In the genomic region with DNA sequence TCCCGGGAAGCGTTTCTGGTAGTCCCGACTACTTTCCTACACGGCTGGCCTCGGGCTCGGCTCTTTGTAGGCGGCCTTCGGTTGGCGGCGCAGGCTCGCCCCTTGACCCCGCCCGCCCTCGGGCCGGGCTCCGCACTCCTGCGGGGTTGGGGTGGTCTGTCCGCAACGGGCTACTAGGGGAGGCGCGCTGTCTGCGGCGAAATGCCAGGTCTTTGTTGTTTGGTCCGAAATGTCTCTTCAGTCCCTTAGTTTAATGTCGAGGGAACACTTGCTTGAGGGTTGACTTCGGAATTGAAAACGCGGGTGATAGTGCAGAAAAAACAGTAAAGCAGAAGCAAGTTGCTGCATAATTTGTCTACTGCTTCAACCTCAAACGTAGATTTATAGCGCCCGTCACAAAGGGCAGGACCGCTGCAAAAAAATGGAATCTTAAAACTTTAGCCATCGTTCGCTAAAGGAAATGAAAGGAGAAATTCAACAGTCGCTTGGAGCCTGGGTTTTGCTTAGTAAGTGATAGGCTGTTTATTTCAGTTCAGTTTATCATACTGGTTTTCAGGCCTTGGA, we compare ENCODE assay signal across 8 cellular contexts. TPM values are rescaled to one million over a fixed set of nuclear protein-coding genes. Genes with fewer than 3 reads are reported as not detected.
DNase-seq lines count a peak whose midpoint lies in the region; ATAC-seq lines count a peak whose summit lies in the region.

No MANE protein-coding gene starts in this region.

- peak overlapping the region; percentile 92 for H3K27ac Mint-ChIP-seq in activated T-cell treated with anti-CD3 and anti-CD28 coated beads, Interleukin-2, amount 50 U/mL, for 72 hours
- H3K27ac Mint-ChIP-seq in dendritic cell treated with granulocyte-macrophage colony-stimulating factor and Interleukin-4, amounts not matched to agents 40 ng/mL and 50 ng/mL, for 4 days, result peak overlapping the region; percentile 93

- H3K9ac ChIP-seq in mucosa of rectum (ENCODE audit: low read depth in 1 of 2, low read length in 2 of 2), result peak overlapping the region; percentile 87 to 91

- H3K9me3 Mint-ChIP-seq in activated T-cell treated with anti-CD3 and anti-CD28 coated beads, Interleukin-2, amount 50 U/mL, for 72 hours, result no peaks in the 10 kb centered on the region
- H3K9me3 Mint-ChIP-seq in dendritic cell treated with granulocyte-macrophage colony-stimulating factor and Interleukin-4, amounts not matched to agents 40 ng/mL and 50 ng/mL, for 4 days, result no peaks in the 10 kb centered on the region

- H3K4me3 Mint-ChIP-seq in activated T-cell treated with anti-CD3 and anti-CD28 coated beads, Interleukin-2, amount 50 U/mL, for 72 hours, result peak overlapping the region; percentile 90 to 97
- peak overlapping the region; percentile 85 for H3K4me3 Mint-ChIP-seq in dendritic cell treated with granulocyte-macrophage colony-stimulating factor and Interleukin-4, amounts not matched to agents 40 ng/mL and 50 ng/mL, for 4 days

- peaks cover 7 to 8% of the 10 kb centered on the region in 2 donors for H3K36me3 ChIP-seq in mucosa of rectum (ENCODE audit: control insufficient read depth in 2 of 2, insufficient read depth in 2 of 2, low read length in 2 of 2)

- H3K4me1 Mint-ChIP-seq in activated T-cell treated with anti-CD3 and anti-CD28 coated beads, Interleukin-2, amount 50 U/mL, for 72 hours (ENCODE audit: low read depth), result peaks cover 63% of the 10 kb centered on the region
- peaks cover 59% of the 10 kb centered on the region for H3K4me1 Mint-ChIP-seq in dendritic cell treated with granulocyte-macrophage colony-stimulating factor and Interleukin-4, amounts not matched to agents 40 ng/mL and 50 ng/mL, for 4 days (ENCODE audit: low read depth)

- H3K27me3 ChIP-seq in mucosa of rectum (ENCODE audit: control insufficient read depth in 2 of 2, insufficient read depth in 2 of 2, low read length in 2 of 2), result no peaks in the 10 kb centered on the region

- DNase-seq in activated T-cell treated with anti-CD3 and anti-CD28 coated beads, Interleukin-2, amount 50 U/mL, for 72 hours, result no peak
- DNase-seq in activated T-cell treated with anti-CD3 and anti-CD28 coated beads for 4 hours (no peak), NCI-H460 (ENCODE audit: extremely low read depth, low read depth) (peak; percentile 5), cerebellar nuclear complex (lab: John Stamatoyannopoulos, UW) (no peak)
- no peak for DNase-seq in stimulated activated CD4-positive, alpha-beta T cell treated with anti-CD3 and anti-CD28 coated beads, Interleukin-4, amount 100 ng/mL, for 24 hours

- intact Hi-C loops in dendritic cell treated with granulocyte-macrophage colony-stimulating factor and Interleukin-4, amounts not matched to agents 40 ng/mL and 50 ng/mL, for 4 days (cut with micrococcal nuclease), result loop anchor here (5.0 kb wide), 2 partner anchors 98 to 1057 kb away; partner anchors contain the start of genes KIAA0586 and TIMM9

- H3K27ac ChIP-seq in mucosa of rectum (ENCODE audit: low read depth in 2 of 2, low read length in 2 of 2), result peak overlapping the region; percentile 85 to 89

- peak overlapping the region; percentile 94 to 98 for H3K4me3 ChIP-seq in mucosa of rectum (ENCODE audit: low read length in 2 of 2)

- H3K4me1 ChIP-seq in mucosa of rectum (ENCODE audit: control insufficient read depth in 2 of 2, insufficient read depth in 2 of 2, low read length in 2 of 2), result peaks cover 25% of the 10 kb centered on the region in 2 donors

- ATAC-seq in activated T-cell treated with anti-CD3 and anti-CD28 coated beads, Interleukin-2, amount 50 U/mL, for 72 hours (replicated peaks in 1 of 2), result peak; percentile 66 to 69
- ATAC-seq in HG02870 (IDR thresholded peaks at IDR 0.05; ENCODE audit: unreplicated experiment), result peak; percentile 45

- peaks cover 7 to 9% of the 10 kb centered on the region in 2 donors for H3K36me3 Mint-ChIP-seq in activated T-cell treated with anti-CD3 and anti-CD28 coated beads, Interleukin-2, amount 50 U/mL, for 72 hours (ENCODE audit: insufficient read depth in 2 of 2)
- H3K36me3 Mint-ChIP-seq in dendritic cell treated with granulocyte-macrophage colony-stimulating factor and Interleukin-4, amounts not matched to agents 40 ng/mL and 50 ng/mL, for 4 days (ENCODE audit: low read depth), result peaks cover 46% of the 10 kb centered on the region

- no peaks in the 10 kb centered on the region for H3K9me3 ChIP-seq in mucosa of rectum (ENCODE audit: control insufficient read depth in 2 of 2, low read length in 2 of 2)

- no peaks in the 10 kb centered on the region for H3K27me3 Mint-ChIP-seq in activated T-cell treated with anti-CD3 and anti-CD28 coated beads, Interleukin-2, amount 50 U/mL, for 72 hours (ENCODE audit: low read depth)
- no peaks in the 10 kb centered on the region for H3K27me3 Mint-ChIP-seq in dendritic cell treated with granulocyte-macrophage colony-stimulating factor and Interleukin-4, amounts not matched to agents 40 ng/mL and 50 ng/mL, for 4 days

RNA-seq across cellular contexts. Expression of gene JKAMP, which starts 0.4 kb away (rescaled TPM):
- 10 to 100 TPM; 18.3 to 21.0 TPM for total RNA-seq in activated T-cell treated with anti-CD3 and anti-CD28 coated beads, Interleukin-2, amount 50 U/mL, for 72 hours
- total RNA-seq in NCI-H460 (2014; rRNA removed; shearing (Covaris generic)), result 149 and 153 TPM in 2 replicates
- polyA plus RNA-seq in NCI-H460 (2014; cell fraction: nucleus; rRNA removed), result 102 and 147 TPM in 2 replicates

RNA-seq across cellular contexts. Expression of gene L3HYPDH, which starts 0.5 kb away (rescaled TPM):
- 10 to 100 TPM in 1 of 2 donors, 1 to 10 TPM in 1; 8.6 to 10.9 TPM for total RNA-seq in activated T-cell treated with anti-CD3 and anti-CD28 coated beads, Interleukin-2, amount 50 U/mL, for 72 hours
- 87.8 and 96.2 TPM in 2 replicates for total RNA-seq in NCI-H460 (2014; rRNA removed; shearing (Covaris generic))
- 235 and 271 TPM in 2 replicates for polyA plus RNA-seq in NCI-H460 (2014; cell fraction: nucleus; rRNA removed)

RNA-seq across cellular contexts. Expression of gene GPR135, which starts 19.5 kb away (rescaled TPM):
- total RNA-seq in activated T-cell treated with anti-CD3 and anti-CD28 coated beads, Interleukin-2, amount 50 U/mL, for 72 hours, result 1 to 10 TPM in 1 of 2 donors, under 1 TPM in 1; 0.74 to 1.1 TPM
- 6.7 and 9.1 TPM in 2 replicates for total RNA-seq in NCI-H460 (2014; rRNA removed; shearing (Covaris generic))
- 9.7 and 16.1 TPM in 2 replicates for polyA plus RNA-seq in NCI-H460 (2014; cell fraction: nucleus; rRNA removed)
